In genomic region chr3:109234300-109234699, GRCh38 we compare ENCODE assay signal across 17 cellular contexts.
A peak's percentile ranks its signal among the peaks of the same experiment; 100 is the strongest.
DNase-seq lines count a peak whose midpoint lies in the region; ATAC-seq and TF ChIP-seq lines count a peak whose summit lies in the region.
"Had no signal": no experiment of that assay in that cellular context is flagged by ENCODE, and none has a peak within 500 bp of the region (broad histone marks: within the 10 kb centered on the region; RNA-seq: fewer than 3 reads in every experiment).

No MANE protein-coding gene starts in this region.

- intact Hi-C loops in tibial artery (cut with DNase I; ENCODE audit: low total_unique reads): no loop called here
- intact Hi-C loops in dorsolateral prefrontal cortex (cut with DNase I): no loop called here

- no peaks in the 10 kb centered on the region for H3K4me1 ChIP-seq in DND-41 (ENCODE audit: insufficient read depth, low read length)
- no peaks in the 10 kb centered on the region for H3K4me1 ChIP-seq in tibial artery
- H3K4me1 ChIP-seq: BE2C, SJCRH30 had no signal

- H4K20me1 ChIP-seq in DND-41 (ENCODE audit: insufficient read depth, low read length): no peaks in the 10 kb centered on the region

- H3K4me3 ChIP-seq in DND-41 (ENCODE audit: low read depth in 1 of 2, low read length in 2 of 2) (no peak overlapping the region), tibial artery (no peak overlapping the region), dorsolateral prefrontal cortex (no peak overlapping the region)
- H3K4me3 ChIP-seq: SJCRH30 had no signal

- H3K9ac ChIP-seq in DND-41 (ENCODE audit: low read depth, low read length): no peak overlapping the region

- no peak; the same call in 2 of the 3 replicates for ATAC-seq in DND-41 (ENCODE audit: insufficient read depth, low read depth)
- no peak for ATAC-seq in GM18870 (IDR thresholded peaks at IDR 0.05; ENCODE audit: unreplicated experiment)
- ATAC-seq: HepG2 had no signal

- H3K36me3 ChIP-seq in DND-41 (ENCODE audit: insufficient read depth, low read length) (no peaks in the 10 kb centered on the region), tibial artery (no peaks in the 10 kb centered on the region)
- H3K36me3 ChIP-seq: BE2C, SJCRH30 had no signal

- H3K9me3 ChIP-seq in DND-41 (ENCODE audit: insufficient read depth, low read length, severe bottlenecking): no peaks in the 10 kb centered on the region
- H3K9me3 ChIP-seq in tibial artery: peaks cover 0 to 7% (median 0%) of the 10 kb centered on the region in 3 donors
- H3K9me3 ChIP-seq: BE2C, SJCRH30 had no signal

- no peak overlapping the region for H3K4me2 ChIP-seq in DND-41 (ENCODE audit: insufficient read depth, low read length)

- no peaks in the 10 kb centered on the region for H3K79me2 ChIP-seq in DND-41 (ENCODE audit: insufficient read depth, low read length)

- H3K27me3 ChIP-seq in DND-41 (ENCODE audit: insufficient read depth, low read length, poor library complexity): no peaks in the 10 kb centered on the region
- no peaks in the 10 kb centered on the region for H3K27me3 ChIP-seq in tibial artery
- H3K27me3 ChIP-seq in dorsolateral prefrontal cortex: no peaks in the 10 kb centered on the region
- H3K27me3 ChIP-seq: BE2C, SJCRH30 had no signal

- TF ChIP-seq CTCF in DND-41 (IDR thresholded peaks at IDR 0.05; ENCODE audit: borderline replicate concordance, extremely low read depth, low read length, poor library complexity, severe bottlenecking) (no peak), tibial artery (IDR thresholded peaks at IDR 0.05) (no peak), dorsolateral prefrontal cortex (IDR thresholded peaks at IDR 0.05 in 54 of 56, conservative IDR thresholded peaks at IDR 0.05 in 2 of 56; ENCODE audit: low read depth in 1 of 56, partially characterized antibody in 56 of 56) (no peak)

- H3K27ac ChIP-seq in DND-41 (ENCODE audit: low read length) (no peak overlapping the region), tibial artery (no peak overlapping the region), dorsolateral prefrontal cortex (no peak overlapping the region)
- H3K27ac ChIP-seq: SJCRH30 had no signal

- no peak overlapping the region for H2AFZ ChIP-seq in DND-41 (ENCODE audit: low read depth, low read length)

- DNase-seq in DND-41 (peak; percentile 9), NCI-H82 treated with DMSO at 0.1 percent for 48 hours (lab: John Stamatoyannopoulos, UW; ENCODE audit: unreplicated experiment) (peak; percentile 4), ecto neural progenitor cell (ENCODE audit: low spot score) (peak; percentile 61), iPS-NIHi11 (ENCODE audit: low spot score) (peak; percentile 41), tibial artery (no peak), NCI-H2029 (lab: John Stamatoyannopoulos, UW) (no peak), dorsolateral prefrontal cortex (no peak)
- DNase-seq: 8988T; BE2C; CD4-positive, alpha-beta T cell; KG1; NCI-H146; NCI-H2081 treated with DMSO at 0.1 percent for 48 hours; NK-92 treated with Interleukin-12 subunit alpha and Interleukin-12 subunit beta, amount 100 ng/mL, for 24 hours had no signal

Comparison
In these comparisons a context has a peak if more than half of its experiments do, and no peak if none do; other contexts are left out.
1. DNase-seq: peak in DND-41 (single experiment), NCI-H82 treated with DMSO at 0.1 percent for 48 hours (single experiment), ecto neural progenitor cell (single experiment) and iPS-NIHi11 (single experiment); none in tibial artery (0 of 2), NCI-H2029 (single experiment) and dorsolateral prefrontal cortex (0 of 10).